ENCODE assay signal across 2 cellular contexts in genomic region chr10:35089641-35090161, GRCh38.
TF ChIP-seq lines count a peak whose summit lies in the region.

No MANE protein-coding gene starts in this region.

TF ChIP-seq in HCT116, 20 proteins besides CTCF, POLR2A, EP300 and RAD21:
- TF ChIP-seq SRF (IDR thresholded peaks at IDR 0.05; ENCODE audit: low read depth) (no peak), ZFX (IDR thresholded peaks at IDR 0.05) (0 out of 2 replicates have a peak, but pooled peaks have one; percentile 30)

TF ChIP-seq in K562, 482 proteins besides CTCF, POLR2A, EP300 and RAD21:
- TF ChIP-seq, protein P1, sequence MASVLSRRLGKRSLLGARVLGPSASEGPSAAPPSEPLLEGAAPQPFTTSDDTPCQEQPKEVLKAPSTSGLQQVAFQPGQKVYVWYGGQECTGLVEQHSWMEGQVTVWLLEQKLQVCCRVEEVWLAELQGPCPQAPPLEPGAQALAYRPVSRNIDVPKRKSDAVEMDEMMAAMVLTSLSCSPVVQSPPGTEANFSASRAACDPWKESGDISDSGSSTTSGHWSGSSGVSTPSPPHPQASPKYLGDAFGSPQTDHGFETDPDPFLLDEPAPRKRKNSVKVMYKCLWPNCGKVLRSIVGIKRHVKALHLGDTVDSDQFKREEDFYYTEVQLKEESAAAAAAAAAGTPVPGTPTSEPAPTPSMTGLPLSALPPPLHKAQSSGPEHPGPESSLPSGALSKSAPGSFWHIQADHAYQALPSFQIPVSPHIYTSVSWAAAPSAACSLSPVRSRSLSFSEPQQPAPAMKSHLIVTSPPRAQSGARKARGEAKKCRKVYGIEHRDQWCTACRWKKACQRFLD (CRISPR knock-in tag; IDR thresholded peaks at IDR 0.05): no peak
- TF ChIP-seq MYC (IDR thresholded peaks at IDR 0.05; ENCODE audit: low read depth, low read length): no peak
- no peak for TF ChIP-seq MYC (CRISPR knock-in tag; IDR thresholded peaks at IDR 0.05; ENCODE audit: borderline replicate concordance, low read depth)
- TF ChIP-seq, protein P2, sequence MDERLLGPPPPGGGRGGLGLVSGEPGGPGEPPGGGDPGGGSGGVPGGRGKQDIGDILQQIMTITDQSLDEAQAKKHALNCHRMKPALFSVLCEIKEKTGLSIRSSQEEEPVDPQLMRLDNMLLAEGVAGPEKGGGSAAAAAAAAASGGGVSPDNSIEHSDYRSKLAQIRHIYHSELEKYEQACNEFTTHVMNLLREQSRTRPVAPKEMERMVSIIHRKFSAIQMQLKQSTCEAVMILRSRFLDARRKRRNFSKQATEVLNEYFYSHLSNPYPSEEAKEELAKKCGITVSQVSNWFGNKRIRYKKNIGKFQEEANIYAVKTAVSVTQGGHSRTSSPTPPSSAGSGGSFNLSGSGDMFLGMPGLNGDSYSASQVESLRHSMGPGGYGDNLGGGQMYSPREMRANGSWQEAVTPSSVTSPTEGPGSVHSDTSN (CRISPR knock-in tag; IDR thresholded peaks at IDR 0.05; ENCODE audit: low read depth): no peak
- TF ChIP-seq, protein P2 (tag; conservative IDR thresholded peaks at IDR 0.05; ENCODE audit: low read depth): peak; percentile 90
- TF ChIP-seq ZNF695 (CRISPR knock-in tag; IDR thresholded peaks at IDR 0.05): no peak
- TF ChIP-seq RERE (CRISPR knock-in tag; IDR thresholded peaks at IDR 0.05; ENCODE audit: borderline replicate concordance): no peak
- no peak for TF ChIP-seq EGR1 (conservative IDR thresholded peaks at IDR 0.05)
- TF ChIP-seq EHMT2 (IDR thresholded peaks at IDR 0.05): no peak
- peak; percentile 77; the same call in 1 of the 2 replicates for TF ChIP-seq ZNF740 (CRISPR knock-in tag; IDR thresholded peaks at IDR 0.05)
- TF ChIP-seq ZNF740 (tag; IDR thresholded peaks at IDR 0.05): no peak
- TF ChIP-seq ZSCAN29 (IDR thresholded peaks at IDR 0.05): no peak
- no peak for TF ChIP-seq NCOA6 (IDR thresholded peaks at IDR 0.05)
- TF ChIP-seq CCNT2 (IDR thresholded peaks at IDR 0.05; ENCODE audit: borderline replicate concordance, extremely low read depth, insufficient read length, low read depth, low read length): peak; percentile 7
- no peak for TF ChIP-seq ZNF174 (CRISPR knock-in tag; IDR thresholded peaks at IDR 0.05)
- peak; percentile 88 for TF ChIP-seq MEIS2 (IDR thresholded peaks at IDR 0.05; ENCODE audit: partially characterized antibody)
- 0 out of 4 replicates have a peak, but pooled peaks of 1 of the 2 experiments have one; percentile 10 for TF ChIP-seq MNT (conservative IDR thresholded peaks at IDR 0.05)
- TF ChIP-seq, protein P3, sequence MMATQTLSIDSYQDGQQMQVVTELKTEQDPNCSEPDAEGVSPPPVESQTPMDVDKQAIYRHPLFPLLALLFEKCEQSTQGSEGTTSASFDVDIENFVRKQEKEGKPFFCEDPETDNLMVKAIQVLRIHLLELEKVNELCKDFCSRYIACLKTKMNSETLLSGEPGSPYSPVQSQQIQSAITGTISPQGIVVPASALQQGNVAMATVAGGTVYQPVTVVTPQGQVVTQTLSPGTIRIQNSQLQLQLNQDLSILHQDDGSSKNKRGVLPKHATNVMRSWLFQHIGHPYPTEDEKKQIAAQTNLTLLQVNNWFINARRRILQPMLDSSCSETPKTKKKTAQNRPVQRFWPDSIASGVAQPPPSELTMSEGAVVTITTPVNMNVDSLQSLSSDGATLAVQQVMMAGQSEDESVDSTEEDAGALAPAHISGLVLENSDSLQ (IDR thresholded peaks at IDR 0.05): peak; percentile 87
- TF ChIP-seq SIN3A (IDR thresholded peaks at IDR 0.05; ENCODE audit: borderline replicate concordance in 2 of 2, control insufficient read depth in 1 of 2, low read depth in 2 of 2, low read length in 2 of 2): peak in 1 of 2 experiments; percentile 64; a peak in 1 of 4 replicates
TF ChIP-seq in K562: peak in this region for 7.
